In the genomic region with DNA sequence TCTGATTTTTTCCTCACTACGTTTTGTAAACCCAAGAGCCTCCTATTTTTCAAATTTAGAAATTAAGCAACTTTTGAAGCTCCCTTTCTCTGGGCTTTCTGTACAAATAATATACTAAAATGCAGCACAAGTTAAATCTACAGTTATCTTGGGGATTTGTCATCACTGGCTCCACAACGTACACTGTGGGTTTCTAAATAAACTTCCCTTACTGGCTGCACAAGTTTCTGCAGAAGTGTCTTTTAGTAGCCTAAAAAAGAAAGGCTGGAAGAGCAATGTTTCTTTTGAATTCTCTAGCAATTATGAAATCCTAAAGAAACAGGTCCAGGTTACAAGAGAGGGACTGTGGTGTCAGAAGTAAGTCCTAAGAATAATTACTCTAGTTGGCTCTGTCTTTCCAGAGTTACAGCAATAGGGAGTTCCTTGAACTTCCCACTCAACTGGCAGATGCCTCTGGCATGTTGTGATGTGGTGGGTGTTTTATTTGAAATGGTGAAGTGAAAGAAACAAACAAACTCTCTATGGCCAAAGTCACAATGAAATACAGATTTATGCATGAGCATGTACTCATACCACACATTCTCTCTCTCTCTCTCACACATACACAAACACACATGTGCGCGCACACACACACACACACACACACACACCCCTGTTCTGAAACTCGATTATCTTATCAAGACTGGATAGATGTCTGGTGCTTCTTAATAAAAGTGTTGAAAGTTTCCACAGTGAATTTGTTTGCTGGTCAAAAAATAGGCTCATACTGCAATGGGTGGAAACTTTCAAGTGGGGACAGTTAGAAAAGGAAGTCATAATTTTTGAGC, we compare ENCODE assay signal across 1 cellular context.
TF ChIP-seq lines count a peak whose summit lies in the region.

No MANE protein-coding gene starts in this region.

TF ChIP-seq in IMR-90, 13 proteins besides CTCF, POLR2A, EP300 and RAD21 (continued from another document):
- TF ChIP-seq CEBPB (IDR thresholded peaks at IDR 0.05; ENCODE audit: low read depth, low read length), result no peak
- TF ChIP-seq FOS (IDR thresholded peaks at IDR 0.05; ENCODE audit: low read depth, low read length), result no peak
- TF ChIP-seq, protein P1, sequence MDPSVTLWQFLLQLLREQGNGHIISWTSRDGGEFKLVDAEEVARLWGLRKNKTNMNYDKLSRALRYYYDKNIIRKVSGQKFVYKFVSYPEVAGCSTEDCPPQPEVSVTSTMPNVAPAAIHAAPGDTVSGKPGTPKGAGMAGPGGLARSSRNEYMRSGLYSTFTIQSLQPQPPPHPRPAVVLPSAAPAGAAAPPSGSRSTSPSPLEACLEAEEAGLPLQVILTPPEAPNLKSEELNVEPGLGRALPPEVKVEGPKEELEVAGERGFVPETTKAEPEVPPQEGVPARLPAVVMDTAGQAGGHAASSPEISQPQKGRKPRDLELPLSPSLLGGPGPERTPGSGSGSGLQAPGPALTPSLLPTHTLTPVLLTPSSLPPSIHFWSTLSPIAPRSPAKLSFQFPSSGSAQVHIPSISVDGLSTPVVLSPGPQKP (IDR thresholded peaks at IDR 0.05; ENCODE audit: borderline replicate concordance, low read depth, low read length), result no peak
- no peak for TF ChIP-seq NFE2L2 (IDR thresholded peaks at IDR 0.05; ENCODE audit: low read depth, low read length)
- TF ChIP-seq SMC3 (IDR thresholded peaks at IDR 0.05; ENCODE audit: low read depth, low read length), result no peak
- no peak for TF ChIP-seq CHD1 (IDR thresholded peaks at IDR 0.05; ENCODE audit: low read depth, low read length)
- TF ChIP-seq MAFK (IDR thresholded peaks at IDR 0.05; ENCODE audit: low read depth, low read length), result no peak
- TF ChIP-seq RCOR1 (IDR thresholded peaks at IDR 0.05; ENCODE audit: insufficient replicate concordance, low read length), result no peak
